ENCODE assay signal across 29 cellular contexts in genomic region chr21:36526104-36526503, GRCh38. TPM values are rescaled to one million over a fixed set of nuclear protein-coding genes. Genes with fewer than 3 reads are reported as not detected.
"Had no signal": no experiment of that assay in that cellular context is flagged by ENCODE, and none has a peak within 500 bp of the region (broad histone marks: within the 10 kb centered on the region; RNA-seq: fewer than 3 reads in every experiment).

No MANE protein-coding gene starts in this region.

- H3K9me3 ChIP-seq: stomach, suprapubic skin, testis, thoracic aorta, thyroid gland, tibial artery, tibial nerve, transverse colon, upper lobe of left lung, upper lobe of right lung, uterus, vagina had no signal

- FAIRE-seq: urothelium cell line had no signal

- H3K4me3 ChIP-seq: stomach, suprapubic skin, testis, thoracic aorta, thyroid gland, tibial artery, tibial nerve, transverse colon, upper lobe of left lung, upper lobe of right lung, uterus, vagina had no signal

- H3K36me3 ChIP-seq: stomach, suprapubic skin, thoracic aorta, thyroid gland, tibial artery, tibial nerve, transverse colon, upper lobe of left lung, upper lobe of right lung, uterus, vagina had no signal

- ATAC-seq: stimulated activated effector memory CD8-positive, alpha-beta T cell treated with anti-CD3 and anti-CD28 coated beads, Interleukin-12 subunit alpha, Interleukin-12 subunit beta, amount 100 ng/mL, for 72 hours; stimulated activated memory B cell treated with anti-CD40 and anti-IgM and Interleukin-4, amounts not matched to agents 10 μg/mL and 1 μg/mL and 100 μg/mL, for 72 hours; stimulated activated naive B cell treated with anti-CD40 and anti-IgM and Interleukin-4, amounts not matched to agents 10 μg/mL and 1 μg/mL and 100 μg/mL, for 72 hours; stimulated activated naive CD8-positive, alpha-beta T cell treated with anti-CD3 and anti-CD28 coated beads, Interleukin-15, amount 100 ng/mL, for 72 hours; upper lobe of right lung had no signal

- DNase-seq: stimulated activated CD4-positive, alpha-beta T cell treated with anti-CD3 and anti-CD28 coated beads, Interleukin-2, amount 100 ng/mL, for 48 hours; stimulated activated CD4-positive, alpha-beta T cell treated with anti-CD3 and anti-CD28 coated beads, Interleukin-4, amount 100 ng/mL, for 24 hours; stimulated activated CD4-positive, alpha-beta T cell treated with anti-CD3 and anti-CD28 coated beads, Interleukin-4, amount 100 ng/mL, for 4 hours; stimulated activated CD8-positive, alpha-beta memory T cell treated with anti-CD3 and anti-CD28 coated beads, Interleukin-4, amount 100 ng/mL, for 48 hours; stimulated activated naive B cell treated with anti-CD40 and anti-IgM and Interleukin-4, amounts not matched to agents 10 μg/mL and 1 μg/mL and 100 μg/mL, for 72 hours; stimulated activated naive CD4-positive, alpha-beta T cell; stimulated activated naive CD4-positive, alpha-beta T cell treated with Interleukin-2 at 50 U/mL for 16 hours; stimulated activated naive CD8-positive, alpha-beta T cell treated with anti-CD3 and anti-CD28 coated beads, Interleukin-15, amount 100 ng/mL, for 72 hours; stimulated activated naive CD8-positive, alpha-beta T cell treated with anti-CD3 and anti-CD28 coated beads, Interleukin-15, Interleukin-2, amounts not matched to agents 100 U/mL and 50 U/mL, for 24 hours; stomach; substantia nigra; testis; thyroid gland; tibial artery; transverse colon; trophoblast cell; upper lobe of left lung; upper lobe of right lung; uterus had no signal

- H3K27me3 ChIP-seq: testis, thyroid gland, upper lobe of left lung, uterus, vagina had no signal

- H3K4me1 ChIP-seq: stomach, suprapubic skin, testis, thyroid gland, tibial nerve, transverse colon, upper lobe of left lung, upper lobe of right lung, uterus, vagina had no signal

- H3K27ac ChIP-seq: stomach, suprapubic skin, testis, thoracic aorta, thyroid gland, tibial artery, tibial nerve, transverse colon, upper lobe of left lung, upper lobe of right lung, uterus, vagina had no signal

RNA-seq across cellular contexts. Expression of gene CLDN14, which starts 46.2 kb away (rescaled TPM):
- total RNA-seq: stomach, subcutaneous adipose tissue, temporal lobe, thoracic aorta, thyroid gland, transverse colon, upper lobe of right lung, ureter, uterus, vagina had no signal
